In genomic region chr1:62481681-62482080, GRCh38 we compare ENCODE assay signal across 24 cellular contexts. TPM values are rescaled to one million over a fixed set of nuclear protein-coding genes. Genes with fewer than 3 reads are reported as not detected.
DNase-seq lines count a peak whose midpoint lies in the region; ATAC-seq and TF ChIP-seq lines count a peak whose summit lies in the region.
"Had no signal": no experiment of that assay in that cellular context is flagged by ENCODE, and none has a peak within 500 bp of the region (broad histone marks: within the 10 kb centered on the region; RNA-seq: fewer than 3 reads in every experiment).

No MANE protein-coding gene starts in this region.

- no CpG with 5 or more reads among the region's 3 CpGs for WGBS in IMR-90 (ENCODE audit: extremely low coverage in 2 of 2, insufficient read length in 1 of 2), 2 experiments

- H3K23ac ChIP-seq in IMR-90 (ENCODE audit: low read depth, low read length): no peak overlapping the region

- no peak overlapping the region for H2AK9ac ChIP-seq in IMR-90 (replicated peaks; ENCODE audit: low read depth, low read length, poor library complexity)

- no peak for TF ChIP-seq RAD21 in IMR-90 (IDR thresholded peaks at IDR 0.05; ENCODE audit: low read length)

- H3K4me1 ChIP-seq in A673 (ENCODE audit: insufficient read depth, low read length, poor library complexity, severe bottlenecking): no peaks in the 10 kb centered on the region
- H3K4me1 ChIP-seq in IMR-90 (ENCODE audit: control insufficient read depth, insufficient read depth, low read length): no peaks in the 10 kb centered on the region
- H3K4me1 ChIP-seq in osteoblast (ENCODE audit: insufficient read depth, low read length): no peaks in the 10 kb centered on the region
- H3K4me1 ChIP-seq: Peyer's patch had no signal

- no peaks in the 10 kb centered on the region; a peak in 1 of 4 replicates for H3K79me1 ChIP-seq in IMR-90 (ENCODE audit: low read depth in 1 of 2, low read length in 2 of 2)

- dilution Hi-C loops in IMR-90 (cut with HindIII; ENCODE audit: low sequenced_read_pairs, unreplicated experiment): no loop called here

- CTCF ChIA-PET in A673 (lab: Charles Lee) (no interaction called here), IMR-90 (lab: Yijun Ruan, JAX) (no interaction called here)

- POLR2A ChIA-PET in A673 (lab: Charles Lee; ENCODE audit: low non-redundant PET): no interaction called here
- POLR2A ChIA-PET in IMR-90 (lab: Charles Lee; ENCODE audit: unreplicated experiment): no interaction called here

- no peak overlapping the region for H4K8ac ChIP-seq in IMR-90 (ENCODE audit: low read depth in 2 of 2, low read length in 2 of 2)

- no peak overlapping the region for H3K4me2 ChIP-seq in IMR-90 (ENCODE audit: low read depth, low read length)
- no peak overlapping the region for H3K4me2 ChIP-seq in osteoblast (ENCODE audit: insufficient read depth, low read length)
- H3K4me2 ChIP-seq: BLaER1 treated with 17β-estradiol and CSF1 and Interleukin-3, amounts not matched to agents 10 nM and 100 nM; SK-N-SH had no signal

- no peak overlapping the region for H2BK20ac ChIP-seq in IMR-90 (ENCODE audit: low read depth, low read length)

- no peak overlapping the region for H2BK5ac ChIP-seq in IMR-90 (ENCODE audit: low read depth, low read length, poor library complexity, severe bottlenecking)

- intact Hi-C loops in A673 (cut with micrococcal nuclease; ENCODE audit: unreplicated experiment): no loop called here
- intact Hi-C loops in IMR-90 (cut with micrococcal nuclease): no loop called here

- no peak overlapping the region for H4K5ac ChIP-seq in IMR-90 (ENCODE audit: low read depth, low read length)

- DNase-seq in A673 (ENCODE audit: low spot score) (no peak), IMR-90 (peak; percentile 26), amniotic epithelial cell (ENCODE audit: low read depth) (peak; percentile 17), osteoblast (ENCODE audit: insufficient read length, low spot score, missing footprints) (peak; percentile 29), NCI-H1048 (lab: John Stamatoyannopoulos, UW) (no peak), NCI-H2171 treated with DMSO at 0.1 percent for 48 hours (lab: John Stamatoyannopoulos, UW) (no peak)
- DNase-seq: 8988T; AML-193; CD4-positive, alpha-beta T cell; COR-L47; DMS53; GOT3; Karpas-422; NCI-H1105; NCI-H1436 treated with DMSO at 0.1 percent for 48 hours; NCI-H187 treated with DMSO at 0.1 percent for 48 hours; NCI-H526 treated with DMSO at 0.1 percent for 48 hours; OCI-M1; Peyer's patch; SIG-M5; SK-N-SH; SW 1271 had no signal

- H2BK120ac ChIP-seq in IMR-90 (ENCODE audit: low read depth, low read length): no peak overlapping the region

- H3K9me3 ChIP-seq in A673 (ENCODE audit: low read depth, low read length, poor library complexity, severe bottlenecking) (no peaks in the 10 kb centered on the region), IMR-90 (ENCODE audit: control insufficient read depth, insufficient read depth, low read length) (no peaks in the 10 kb centered on the region), osteoblast (ENCODE audit: low read depth, low read length) (no peaks in the 10 kb centered on the region)
- H3K9me3 ChIP-seq: BLaER1 treated with 17β-estradiol and CSF1 and Interleukin-3, amounts not matched to agents 10 nM and 100 nM; Peyer's patch; SK-N-SH had no signal

- no peak overlapping the region for H3K56ac ChIP-seq in IMR-90 (ENCODE audit: extremely low read depth, insufficient read depth, low read length)

- in situ Hi-C loops in IMR-90 (cut with MboI; ENCODE audit: low sequenced_read_pairs): no loop called here

- TF ChIP-seq CTCF in A673 (conservative IDR thresholded peaks at IDR 0.05; ENCODE audit: low read depth, low read length) (0 out of 2 replicates have a peak, but pooled peaks have one; percentile 2), IMR-90 (conservative IDR thresholded peaks at IDR 0.05; ENCODE audit: low read depth, low read length) (no peak), osteoblast (IDR thresholded peaks at IDR 0.05; ENCODE audit: extremely low read depth, low read depth, low read length) (no peak)

- no peak overlapping the region for H3K14ac ChIP-seq in IMR-90 (replicated peaks; ENCODE audit: low read depth, low read length)

- H3K36me3 ChIP-seq in A673 (ENCODE audit: insufficient read depth, low read length, poor library complexity, severe bottlenecking): no peaks in the 10 kb centered on the region
- H3K36me3 ChIP-seq in IMR-90 (ENCODE audit: control insufficient read depth, insufficient read depth, low read length): peaks cover 4% of the 10 kb centered on the region; the same call in 1 of the 2 replicates
- H3K36me3 ChIP-seq in osteoblast (ENCODE audit: insufficient read depth, low read length): peaks cover 5% of the 10 kb centered on the region

- H4K20me1 ChIP-seq in IMR-90 (ENCODE audit: insufficient read depth, low read length) (no peaks in the 10 kb centered on the region), osteoblast (ENCODE audit: insufficient read depth, low read length) (no peaks in the 10 kb centered on the region)
- H4K20me1 ChIP-seq: BLaER1 treated with 17β-estradiol and CSF1 and Interleukin-3, amounts not matched to agents 10 nM and 100 nM had no signal

- TF ChIP-seq POLR2A in IMR-90 (IDR thresholded peaks at IDR 0.05; ENCODE audit: low read depth, low read length): no peak

- H3K4ac ChIP-seq in IMR-90 (ENCODE audit: low read depth, low read length): no peak overlapping the region

- H3K27ac ChIP-seq in A673 (ENCODE audit: low read depth, low read length, poor library complexity, severe bottlenecking): no peak overlapping the region
- H3K27ac ChIP-seq in IMR-90 (ENCODE audit: insufficient read depth, low read length): no peak overlapping the region
- H3K27ac ChIP-seq in osteoblast (ENCODE audit: low read depth, low read length): no peak overlapping the region
- H3K27ac ChIP-seq: BLaER1 treated with 17β-estradiol and CSF1 and Interleukin-3, amounts not matched to agents 10 nM and 100 nM; Peyer's patch had no signal

- ATAC-seq in IMR-90 (ENCODE audit: low read depth): no peak; the same call in 1 of the 2 replicates
- ATAC-seq in activated CD4-positive, CD25-positive, alpha-beta regulatory T cell treated with anti-CD3 and anti-CD28 coated beads, Interleukin-2, amount 50 U/mL, for 24 hours: no peak

- no peak overlapping the region for H3K9ac ChIP-seq in IMR-90 (ENCODE audit: low read depth, low read length)
- H3K9ac ChIP-seq: BLaER1 treated with 17β-estradiol and CSF1 and Interleukin-3, amounts not matched to agents 10 nM and 100 nM; SK-N-SH had no signal

- H3K27me3 ChIP-seq in A673 (replicated peaks; ENCODE audit: insufficient read depth, low read depth, low read length, poor library complexity): no peaks in the 10 kb centered on the region
- H3K27me3 ChIP-seq in IMR-90 (ENCODE audit: control insufficient read depth, insufficient read depth, low read length): no peaks in the 10 kb centered on the region
- H3K27me3 ChIP-seq in osteoblast (ENCODE audit: insufficient read depth, low read length): no peaks in the 10 kb centered on the region
- H3K27me3 ChIP-seq: BLaER1 treated with 17β-estradiol and CSF1 and Interleukin-3, amounts not matched to agents 10 nM and 100 nM; Peyer's patch had no signal

- H3K18ac ChIP-seq in IMR-90 (ENCODE audit: low read depth, low read length): no peak overlapping the region

- no peak overlapping the region for H3K4me3 ChIP-seq in A673 (ENCODE audit: low read depth, low read length, poor library complexity, severe bottlenecking)
- H3K4me3 ChIP-seq in IMR-90 (ENCODE audit: insufficient read depth, low read depth, low read length): no peak overlapping the region
- no peak overlapping the region for H3K4me3 ChIP-seq in osteoblast (ENCODE audit: insufficient read depth, low read length)
- H3K4me3 ChIP-seq: BLaER1 treated with 17β-estradiol and CSF1 and Interleukin-3, amounts not matched to agents 10 nM and 100 nM; Peyer's patch had no signal

- H4K91ac ChIP-seq in IMR-90 (ENCODE audit: insufficient read depth, low read depth, low read length): no peak overlapping the region

- no peaks in the 10 kb centered on the region for H3K79me2 ChIP-seq in osteoblast (ENCODE audit: insufficient read depth, low read length)

- no peaks in the 10 kb centered on the region for H3K9me1 ChIP-seq in IMR-90 (ENCODE audit: insufficient read depth, low read length)

- BruUV-seq in A673 (replicated peaks; lab: Mats Ljungman, UMichigan) (no TSS peak), IMR-90 (replicated peaks; lab: Mats Ljungman, UMichigan) (no TSS peak)

- H2AFZ ChIP-seq in IMR-90 (replicated peaks; ENCODE audit: low read length, poor library complexity): no peak overlapping the region
- H2AFZ ChIP-seq in osteoblast (ENCODE audit: low read length): no peak overlapping the region

- no peak overlapping the region for H2AK5ac ChIP-seq in IMR-90 (ENCODE audit: low read depth, low read length)

- no peak overlapping the region for H2BK15ac ChIP-seq in IMR-90 (ENCODE audit: low read depth, low read length)

TF ChIP-seq in IMR-90, 13 proteins besides CTCF, POLR2A, EP300 and RAD21:
- TF ChIP-seq NFE2L2 (IDR thresholded peaks at IDR 0.05; ENCODE audit: low read depth, low read length) (no peak), MXI1 (IDR thresholded peaks at IDR 0.05; ENCODE audit: borderline replicate concordance, low read depth, low read length) (no peak), RFX5 (IDR thresholded peaks at IDR 0.05; ENCODE audit: low read depth, low read length) (no peak), RCOR1 (IDR thresholded peaks at IDR 0.05; ENCODE audit: insufficient replicate concordance, low read length) (no peak), FOS (IDR thresholded peaks at IDR 0.05; ENCODE audit: low read depth, low read length) (no peak), CHD1 (IDR thresholded peaks at IDR 0.05; ENCODE audit: low read depth, low read length) (no peak), CEBPB (IDR thresholded peaks at IDR 0.05; ENCODE audit: low read depth, low read length) (no peak), MAZ (IDR thresholded peaks at IDR 0.05; ENCODE audit: borderline replicate concordance, low read depth, low read length) (no peak), BHLHE40 (IDR thresholded peaks at IDR 0.05; ENCODE audit: low read depth, low read length) (no peak)

RNA-seq across cellular contexts. Expression of gene USP1, which starts 44.8 kb away (rescaled TPM):
- 85.9 and 90.0 TPM in 2 replicates for total RNA-seq in A673 (2021)
- 9.7 and 26.1 TPM in 2 replicates for total RNA-seq in IMR-90 (2012; rRNA removed)
- polyA plus RNA-seq in IMR-90 (2012; rRNA removed): 5.9 and 7.5 TPM in 2 replicates
- polyA plus RNA-seq in IMR-90 (2012; cell fraction: cytosol; rRNA removed): 1.6 and 2.5 TPM in 2 replicates
- 1.1 and 2.2 TPM in 2 replicates for polyA plus RNA-seq in IMR-90 (2012; cell fraction: nucleus; rRNA removed; ENCODE audit: low replicate concordance)
- total RNA-seq in osteoblast: 20.9 and 23.5 TPM in 2 replicates

Comparison
In these comparisons a context has a peak if more than half of its experiments do, and no peak if none do; other contexts are left out.
1. DNase-seq: peak in IMR-90 (single experiment), amniotic epithelial cell (single experiment) and osteoblast (single experiment); none in A673 (single experiment), NCI-H1048 (single experiment) and NCI-H2171 treated with DMSO at 0.1 percent for 48 hours (single experiment).